1 cellular context compared by ENCODE assay signal in the genomic region with DNA sequence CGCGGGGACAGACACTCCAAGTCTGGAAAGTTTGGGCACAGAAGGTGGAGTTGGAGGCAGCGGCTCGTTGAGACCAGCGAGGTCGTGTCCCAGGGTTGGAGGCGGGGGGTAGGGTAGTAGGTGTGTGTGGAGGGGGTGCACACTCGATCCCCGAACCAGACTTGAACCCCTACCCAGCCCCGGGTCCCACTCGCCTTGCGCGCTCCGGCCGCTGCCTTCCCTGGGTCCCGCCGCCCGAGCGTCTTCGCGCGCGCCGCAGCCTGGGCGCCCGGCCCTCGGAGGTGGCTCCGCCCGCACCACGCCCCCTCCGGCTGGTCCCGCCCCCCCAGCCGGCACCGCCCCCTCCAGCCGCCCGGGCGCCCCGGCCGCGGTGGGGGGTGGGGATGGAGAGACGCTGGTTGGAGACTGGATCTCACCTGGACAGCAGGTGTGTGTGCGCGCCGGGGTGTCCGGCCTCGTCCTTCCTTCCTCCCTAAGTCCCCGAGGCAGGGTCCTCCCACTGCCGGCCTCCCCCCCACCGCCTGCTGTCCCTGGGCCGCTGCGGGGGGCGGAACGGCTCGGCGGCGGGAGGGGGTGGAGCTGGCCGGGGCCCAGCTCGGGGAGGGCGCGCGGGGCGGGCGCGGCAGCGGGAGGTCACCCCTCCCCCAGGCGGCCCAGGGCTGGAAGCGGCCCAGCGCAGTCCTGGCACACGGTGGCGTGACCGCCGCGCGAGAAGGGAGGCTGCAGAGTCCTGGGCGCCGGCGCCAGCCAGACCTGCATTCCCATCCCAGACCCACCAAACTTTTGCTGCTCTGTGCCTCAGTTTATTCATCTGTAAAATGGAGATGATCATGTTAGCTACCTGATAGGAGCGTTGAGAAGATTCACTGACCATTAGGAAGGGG.
TF ChIP-seq lines count a peak whose summit lies in the region.

A gene (minus strand): TSS at position 255 of the 884 bp plus-strand sequence. CDS start 3,034 bp downstream, outside the sequence.

TF ChIP-seq in K562, 482 proteins besides CTCF, POLR2A, EP300 and RAD21 (continued from another document):
- peak; percentile 60; the same call in 1 of the 2 replicates for TF ChIP-seq SMARCA5 (IDR thresholded peaks at IDR 0.05)
- no peak for TF ChIP-seq EWSR1 (IDR thresholded peaks at IDR 0.05; ENCODE audit: borderline replicate concordance, low read depth, partially characterized antibody)
- peak; percentile 72 for TF ChIP-seq RBFOX2 (IDR thresholded peaks at IDR 0.05; ENCODE audit: low read depth, low read length)
- TF ChIP-seq, protein P1, sequence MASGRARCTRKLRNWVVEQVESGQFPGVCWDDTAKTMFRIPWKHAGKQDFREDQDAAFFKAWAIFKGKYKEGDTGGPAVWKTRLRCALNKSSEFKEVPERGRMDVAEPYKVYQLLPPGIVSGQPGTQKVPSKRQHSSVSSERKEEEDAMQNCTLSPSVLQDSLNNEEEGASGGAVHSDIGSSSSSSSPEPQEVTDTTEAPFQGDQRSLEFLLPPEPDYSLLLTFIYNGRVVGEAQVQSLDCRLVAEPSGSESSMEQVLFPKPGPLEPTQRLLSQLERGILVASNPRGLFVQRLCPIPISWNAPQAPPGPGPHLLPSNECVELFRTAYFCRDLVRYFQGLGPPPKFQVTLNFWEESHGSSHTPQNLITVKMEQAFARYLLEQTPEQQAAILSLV (tag; IDR thresholded peaks at IDR 0.05), result no peak
- no peak for TF ChIP-seq TAF9B (IDR thresholded peaks at IDR 0.05; ENCODE audit: partially characterized antibody)
- peak; percentile 57 for TF ChIP-seq ESRRA (IDR thresholded peaks at IDR 0.05; ENCODE audit: borderline replicate concordance, low read depth)
- 0 out of 4 replicates have a peak, but pooled peaks of 1 of the 2 experiments have one; percentile 24 for TF ChIP-seq TEAD1 (CRISPR knock-in tag; IDR thresholded peaks at IDR 0.05)
- TF ChIP-seq, protein P2, sequence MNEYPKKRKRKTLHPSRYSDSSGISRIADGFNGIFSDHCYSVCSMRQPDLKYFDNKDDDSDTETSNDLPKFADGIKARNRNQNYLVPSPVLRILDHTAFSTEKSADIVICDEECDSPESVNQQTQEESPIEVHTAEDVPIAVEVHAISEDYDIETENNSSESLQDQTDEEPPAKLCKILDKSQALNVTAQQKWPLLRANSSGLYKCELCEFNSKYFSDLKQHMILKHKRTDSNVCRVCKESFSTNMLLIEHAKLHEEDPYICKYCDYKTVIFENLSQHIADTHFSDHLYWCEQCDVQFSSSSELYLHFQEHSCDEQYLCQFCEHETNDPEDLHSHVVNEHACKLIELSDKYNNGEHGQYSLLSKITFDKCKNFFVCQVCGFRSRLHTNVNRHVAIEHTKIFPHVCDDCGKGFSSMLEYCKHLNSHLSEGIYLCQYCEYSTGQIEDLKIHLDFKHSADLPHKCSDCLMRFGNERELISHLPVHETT (CRISPR knock-in tag; conservative IDR thresholded peaks at IDR 0.05 in 1 of 2, IDR thresholded peaks at IDR 0.05 in 1 of 2), result peak in 1 of 2 experiments; percentile 66; a peak in 1 of 4 replicates
- peak; percentile 76 for TF ChIP-seq KDM5B (IDR thresholded peaks at IDR 0.05; ENCODE audit: insufficient replicate concordance, low read depth, low read length)
- no peak for TF ChIP-seq IFI16 (CRISPR knock-in tag; IDR thresholded peaks at IDR 0.05)
- TF ChIP-seq, protein P3, sequence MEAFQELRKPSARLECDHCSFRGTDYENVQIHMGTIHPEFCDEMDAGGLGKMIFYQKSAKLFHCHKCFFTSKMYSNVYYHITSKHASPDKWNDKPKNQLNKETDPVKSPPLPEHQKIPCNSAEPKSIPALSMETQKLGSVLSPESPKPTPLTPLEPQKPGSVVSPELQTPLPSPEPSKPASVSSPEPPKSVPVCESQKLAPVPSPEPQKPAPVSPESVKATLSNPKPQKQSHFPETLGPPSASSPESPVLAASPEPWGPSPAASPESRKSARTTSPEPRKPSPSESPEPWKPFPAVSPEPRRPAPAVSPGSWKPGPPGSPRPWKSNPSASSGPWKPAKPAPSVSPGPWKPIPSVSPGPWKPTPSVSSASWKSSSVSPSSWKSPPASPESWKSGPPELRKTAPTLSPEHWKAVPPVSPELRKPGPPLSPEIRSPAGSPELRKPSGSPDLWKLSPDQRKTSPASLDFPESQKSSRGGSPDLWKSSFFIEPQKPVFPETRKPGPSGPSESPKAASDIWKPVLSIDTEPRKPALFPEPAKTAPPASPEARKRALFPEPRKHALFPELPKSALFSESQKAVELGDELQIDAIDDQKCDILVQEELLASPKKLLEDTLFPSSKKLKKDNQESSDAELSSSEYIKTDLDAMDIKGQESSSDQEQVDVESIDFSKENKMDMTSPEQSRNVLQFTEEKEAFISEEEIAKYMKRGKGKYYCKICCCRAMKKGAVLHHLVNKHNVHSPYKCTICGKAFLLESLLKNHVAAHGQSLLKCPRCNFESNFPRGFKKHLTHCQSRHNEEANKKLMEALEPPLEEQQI (IDR thresholded peaks at IDR 0.05), result no peak
- peak; percentile 31; the same call in 1 of the 2 replicates for TF ChIP-seq ILF3 (IDR thresholded peaks at IDR 0.05; ENCODE audit: borderline replicate concordance)
